14 cellular contexts compared by ENCODE assay signal in genomic region chr2:219578811-219579210, GRCh38. TPM values are rescaled to one million over a fixed set of nuclear protein-coding genes. Genes with fewer than 3 reads are reported as not detected.
DNase-seq lines count a peak whose midpoint lies in the region; FAIRE-seq and TF ChIP-seq lines count a peak whose summit lies in the region.
"Had no signal": no experiment of that assay in that cellular context is flagged by ENCODE, and none has a peak within 500 bp of the region (broad histone marks: within the 10 kb centered on the region; RNA-seq: fewer than 3 reads in every experiment).

No MANE protein-coding gene starts in this region.

- DNase-seq in GM03348 (ENCODE audit: low spot score) (peak; percentile 26), adipocyte (ENCODE audit: low read depth) (peak; percentile 74), myocyte (ENCODE audit: low read depth) (peak; percentile 20), kidney (no peak), NCI-H345 treated with DMSO at 0.1 percent for 48 hours (lab: John Stamatoyannopoulos, UW; ENCODE audit: unreplicated experiment) (no peak)
- DNase-seq in T-helper 2 cell treated with Interferon-gamma antibody and Interleukin-4, amounts not matched to agents 5 μg/mL and 100 μg/mL, for 36 hours (ENCODE audit: low spot score): no peak
- DNase-seq: DMS79, head of caudate nucleus, NCI-H1092 treated with DMSO at 0.1 percent for 48 hours, ovary had no signal

- H3K27me3 ChIP-seq in adipocyte (replicated peaks; ENCODE audit: control insufficient read depth, insufficient read depth, low read length): peaks cover 13% of the 10 kb centered on the region
- H3K27me3 ChIP-seq: ovary, vagina had no signal

- H3K4me1 ChIP-seq in adipocyte (ENCODE audit: control insufficient read depth, insufficient read depth, low read length) (peaks cover 30% of the 10 kb centered on the region), kidney (ENCODE audit: control insufficient read depth in 1 of 2, insufficient read depth in 1 of 2, low read depth in 1 of 2, low read length in 2 of 2) (no peaks in the 10 kb centered on the region)
- H3K4me1 ChIP-seq: vagina had no signal

- H3K27me3 Mint-ChIP-seq in T-helper 2 cell treated with Interferon-gamma antibody and Interleukin-4, amounts not matched to agents 5 μg/mL and 100 μg/mL, for 36 hours (ENCODE audit: low read depth): peaks cover 14% of the 10 kb centered on the region

- no peaks in the 10 kb centered on the region for H3K4me1 Mint-ChIP-seq in T-helper 2 cell treated with Interferon-gamma antibody and Interleukin-4, amounts not matched to agents 5 μg/mL and 100 μg/mL, for 36 hours (ENCODE audit: low read depth)

- no peak overlapping the region for H3K27ac Mint-ChIP-seq in T-helper 2 cell treated with Interferon-gamma antibody and Interleukin-4, amounts not matched to agents 5 μg/mL and 100 μg/mL, for 36 hours

- H3K36me3 ChIP-seq in adipocyte (ENCODE audit: control insufficient read depth, insufficient read depth, low read length, severe bottlenecking) (no peaks in the 10 kb centered on the region), kidney (ENCODE audit: control insufficient read depth in 1 of 2, insufficient read depth in 2 of 2, low read length in 2 of 2) (no peaks in the 10 kb centered on the region)
- H3K36me3 ChIP-seq: ovary, vagina had no signal

- H3K9me3 ChIP-seq in adipocyte (ENCODE audit: control insufficient read depth, low read length) (no peaks in the 10 kb centered on the region), kidney (ENCODE audit: control insufficient read depth in 1 of 2, low read length in 2 of 2) (no peaks in the 10 kb centered on the region)
- H3K9me3 ChIP-seq: ovary, vagina had no signal

- H3K9me3 Mint-ChIP-seq in T-helper 2 cell treated with Interferon-gamma antibody and Interleukin-4, amounts not matched to agents 5 μg/mL and 100 μg/mL, for 36 hours: no peaks in the 10 kb centered on the region

- FAIRE-seq in kidney (lab: Jason Lieb, UNC): no peak
- FAIRE-seq: GM12891 had no signal

- H3K27ac ChIP-seq in kidney (ENCODE audit: low read depth in 2 of 2, low read length in 2 of 2): no peak overlapping the region
- H3K27ac ChIP-seq: ovary, vagina had no signal

- no peak for TF ChIP-seq CTCF in kidney (IDR thresholded peaks at IDR 0.05; ENCODE audit: borderline replicate concordance, extremely low read depth, insufficient read depth)

- no peak overlapping the region for H3K4me3 Mint-ChIP-seq in T-helper 2 cell treated with Interferon-gamma antibody and Interleukin-4, amounts not matched to agents 5 μg/mL and 100 μg/mL, for 36 hours

- H3K36me3 Mint-ChIP-seq in T-helper 2 cell treated with Interferon-gamma antibody and Interleukin-4, amounts not matched to agents 5 μg/mL and 100 μg/mL, for 36 hours (ENCODE audit: low read depth): no peaks in the 10 kb centered on the region

- H3K4me3 ChIP-seq in adipocyte (ENCODE audit: low read length) (peak overlapping the region; percentile 38), kidney (ENCODE audit: low read length in 2 of 2) (no peak overlapping the region)
- H3K4me3 ChIP-seq: ovary, vagina had no signal

- H3K9ac ChIP-seq in adipocyte (ENCODE audit: low read length) (peak overlapping the region; percentile 21), kidney (ENCODE audit: low read length in 2 of 2) (no peak overlapping the region)

- intact Hi-C loops in kidney (cut with DNase I): no loop called here

RNA-seq across cellular contexts. Expression of gene INHA, which starts 6.7 kb away (rescaled TPM):
- total RNA-seq in myocyte (0.48 and 0.62 TPM in 2 replicates), kidney (1.2 TPM)
- 1.7 TPM for polyA plus RNA-seq in myocyte (2012)
- polyA plus RNA-seq in kidney (ENCODE audit: insufficient read depth, low read depth, low replicate concordance): 2.5 TPM
- total RNA-seq: dermis microvascular lymphatic vessel endothelial cell, lung microvascular endothelial cell had no signal

RNA-seq across cellular contexts. Expression of gene OBSL1, which starts 7.5 kb away (rescaled TPM):
- total RNA-seq in myocyte (159 and 173 TPM in 2 replicates), kidney (123 TPM)
- 139 TPM for polyA plus RNA-seq in myocyte (2012)
- 89.5 TPM for polyA plus RNA-seq in kidney (ENCODE audit: insufficient read depth, low read depth, low replicate concordance)

RNA-seq across cellular contexts. Expression of gene STK11IP, which starts 18.8 kb away (rescaled TPM):
- total RNA-seq in myocyte (13.0 and 14.7 TPM in 2 replicates), kidney (33.7 TPM)
- polyA plus RNA-seq in myocyte (2012): 22.2 TPM
- polyA plus RNA-seq in kidney (ENCODE audit: insufficient read depth, low read depth, low replicate concordance): 12.5 TPM

RNA-seq across cellular contexts. Expression of gene TMEM198, which starts 35.0 kb away (rescaled TPM):
- total RNA-seq in myocyte (5.8 and 9.0 TPM in 2 replicates), kidney (4.5 TPM)
- 4.5 TPM for polyA plus RNA-seq in myocyte (2012)
- 4.2 TPM for polyA plus RNA-seq in kidney (ENCODE audit: insufficient read depth, low read depth, low replicate concordance)
- total RNA-seq: dermis microvascular lymphatic vessel endothelial cell, lung microvascular endothelial cell had no signal

RNA-seq across cellular contexts. Expression of gene CHPF, which starts 35.2 kb away (rescaled TPM):
- total RNA-seq in myocyte (382 and 388 TPM in 2 replicates), kidney (59.5 TPM)
- polyA plus RNA-seq in myocyte (2012): 301 TPM
- 57.3 TPM for polyA plus RNA-seq in kidney (ENCODE audit: insufficient read depth, low read depth, low replicate concordance)

Comparison
In these comparisons a context has a peak if more than half of its experiments do, and no peak if none do; other contexts are left out.
1. DNase-seq: peak in GM03348 (single experiment), adipocyte (single experiment) and myocyte (single experiment); none in kidney (single experiment), NCI-H345 treated with DMSO at 0.1 percent for 48 hours (single experiment) and T-helper 2 cell treated with Interferon-gamma antibody and Interleukin-4, amounts not matched to agents 5 μg/mL and 100 μg/mL, for 36 hours (single experiment).